ENCODE assay signal across 11 cellular contexts in the genomic region with DNA sequence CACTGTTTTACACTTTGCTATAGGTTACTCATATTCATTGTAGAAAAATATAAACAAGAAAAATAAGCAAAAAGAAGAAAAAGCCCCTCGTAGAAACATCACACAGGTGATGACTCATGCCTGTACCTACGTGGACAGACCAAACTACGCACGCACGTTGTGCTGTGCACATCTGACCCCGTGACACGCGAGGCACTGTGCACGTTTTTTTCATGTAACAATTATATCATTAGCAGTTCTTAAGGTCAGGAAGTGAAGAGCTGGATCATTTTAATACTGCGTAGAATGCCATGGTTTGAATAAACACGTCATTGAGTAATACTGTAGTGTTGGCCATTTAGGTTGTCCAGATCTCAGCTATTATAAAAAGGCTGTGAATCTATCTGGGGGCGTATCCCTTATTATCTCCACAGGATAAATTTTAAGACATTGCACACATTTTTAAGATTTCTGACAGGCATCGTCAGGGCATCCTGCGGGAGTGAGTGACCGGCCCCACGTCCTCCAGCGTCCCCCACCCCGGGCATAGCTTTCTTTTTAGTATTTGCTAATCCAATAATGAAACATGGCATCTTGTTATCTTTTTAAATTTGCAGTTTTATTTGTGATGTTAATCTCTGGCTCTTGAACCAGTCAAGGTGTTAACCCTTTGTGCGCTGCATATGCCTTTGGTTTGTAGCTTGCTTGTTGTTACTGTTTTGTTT. TPM values are rescaled to one million over a fixed set of nuclear protein-coding genes. Genes with fewer than 3 reads are reported as not detected.
DNase-seq lines count a peak whose midpoint lies in the region; ATAC-seq lines count a peak whose summit lies in the region.
"Had no signal": no experiment of that assay in that cellular context is flagged by ENCODE, and none has a peak within 500 bp of the region (broad histone marks: within the 10 kb centered on the region; RNA-seq: fewer than 3 reads in every experiment).

No MANE protein-coding gene starts in this region.

- no peaks in the 10 kb centered on the region for H3K79me1 ChIP-seq in mesenchymal stem cell (replicated peaks; ENCODE audit: low read length, poor library complexity, severe bottlenecking)

- H2BK5ac ChIP-seq in mesenchymal stem cell (ENCODE audit: low read depth, low read length, poor library complexity, severe bottlenecking): no peak overlapping the region

- no peak overlapping the region for H2BK12ac ChIP-seq in mesenchymal stem cell (ENCODE audit: low read length in 2 of 2)

- H3K9me3 Mint-ChIP-seq in activated naive CD4-positive, alpha-beta T cell treated with anti-CD3 and anti-CD28 coated beads, Interleukin-2, amount 50 U/mL, for 24 hours: peaks cover 7% of the 10 kb centered on the region
- peaks cover 6 to 7% of the 10 kb centered on the region in 2 donors for H3K9me3 Mint-ChIP-seq in activated naive CD4-positive, alpha-beta T cell treated with anti-CD3 and anti-CD28 coated beads, Interleukin-2, amount 50 U/mL, for 72 hours
- peaks cover 5 to 24% (median 10%) of the 10 kb centered on the region in 9 donors for H3K9me3 Mint-ChIP-seq in naive thymus-derived CD8-positive, alpha-beta T cell

- H3K27ac ChIP-seq in mesenchymal stem cell (ENCODE audit: low read length, poor library complexity, severe bottlenecking) (no peak overlapping the region), aorta (ENCODE audit: low read depth in 1 of 2, low read length in 2 of 2) (peak overlapping the region; percentile 95 to 100)
- H3K27ac ChIP-seq: colonic mucosa had no signal

- POLR2A ChIA-PET in naive thymus-derived CD8-positive, alpha-beta T cell (lab: Charles Lee): no interaction called here

- no peak overlapping the region for H3K23ac ChIP-seq in mesenchymal stem cell (ENCODE audit: low read length in 2 of 2)

- no peak overlapping the region for H2AFZ ChIP-seq in mesenchymal stem cell (ENCODE audit: low read depth, low read length)

- WGBS in mesenchymal stem cell: 75% methylated on average over 13 of the region's 19 CpGs
- 12 to 19% methylated on average over 19 of the region's 19 CpGs for WGBS in aorta, 2 donors

- H3K4me3 Mint-ChIP-seq in activated naive CD4-positive, alpha-beta T cell treated with anti-CD3 and anti-CD28 coated beads, Interleukin-2, amount 50 U/mL, for 24 hours: no peak overlapping the region
- no peak overlapping the region for H3K4me3 Mint-ChIP-seq in naive thymus-derived CD8-positive, alpha-beta T cell

- H3K27me3 Mint-ChIP-seq in activated naive CD4-positive, alpha-beta T cell treated with anti-CD3 and anti-CD28 coated beads, Interleukin-2, amount 50 U/mL, for 24 hours: peaks cover 2% of the 10 kb centered on the region
- H3K27me3 Mint-ChIP-seq in naive thymus-derived CD8-positive, alpha-beta T cell: peaks cover 3 to 26% (median 15%) of the 10 kb centered on the region in 5 donors

- H2AK5ac ChIP-seq in mesenchymal stem cell (ENCODE audit: low read length, severe bottlenecking): no peak overlapping the region

- H3K27ac Mint-ChIP-seq in activated naive CD4-positive, alpha-beta T cell treated with anti-CD3 and anti-CD28 coated beads, Interleukin-2, amount 50 U/mL, for 24 hours: peak overlapping the region; percentile 74
- no peak overlapping the region for H3K27ac Mint-ChIP-seq in activated naive CD4-positive, alpha-beta T cell treated with anti-CD3 and anti-CD28 coated beads, Interleukin-2, amount 50 U/mL, for 72 hours
- peak overlapping the region in 1 of 10 donors; percentile 41 for H3K27ac Mint-ChIP-seq in naive thymus-derived CD8-positive, alpha-beta T cell

- H2BK15ac ChIP-seq in mesenchymal stem cell (ENCODE audit: low read depth, poor library complexity, severe bottlenecking): no peak overlapping the region

- no peak overlapping the region for H4K8ac ChIP-seq in mesenchymal stem cell (ENCODE audit: low read length)

- no peak overlapping the region for H2BK120ac ChIP-seq in mesenchymal stem cell (ENCODE audit: low read depth, low read length)

- H3K9me3 ChIP-seq in mesenchymal stem cell (ENCODE audit: control insufficient read depth, low read length): peaks cover 17% of the 10 kb centered on the region
- no peaks in the 10 kb centered on the region for H3K9me3 ChIP-seq in aorta (ENCODE audit: control insufficient read depth, low read length)
- H3K9me3 ChIP-seq: colonic mucosa had no signal

- DNase-seq in activated naive CD4-positive, alpha-beta T cell treated with anti-CD3 and anti-CD28 coated beads, Interleukin-2, amount 50 U/mL, for 72 hours (ENCODE audit: low spot score in 2 of 2): no peak
- DNase-seq in brain pericyte (ENCODE audit: low read depth, low spot score): peak; percentile 99
- DNase-seq in mesenchymal stem cell: peak; percentile 90
- DNase-seq in aorta: peak; percentile 48 to 80
- DNase-seq in mucosa of gallbladder (ENCODE audit: low spot score): no peak
- no peak for DNase-seq in foreskin melanocyte
- no peak for DNase-seq in naive thymus-derived CD8-positive, alpha-beta T cell
- DNase-seq: activated naive CD4-positive, alpha-beta T cell; colonic mucosa had no signal

- H3K18ac ChIP-seq in mesenchymal stem cell (ENCODE audit: low read depth in 1 of 2, low read length in 2 of 2): no peak overlapping the region

- H3K14ac ChIP-seq in mesenchymal stem cell (ENCODE audit: low read length in 2 of 2): no peak overlapping the region

- no peaks in the 10 kb centered on the region for H3K36me3 Mint-ChIP-seq in activated naive CD4-positive, alpha-beta T cell treated with anti-CD3 and anti-CD28 coated beads, Interleukin-2, amount 50 U/mL, for 24 hours
- H3K36me3 Mint-ChIP-seq in activated naive CD4-positive, alpha-beta T cell treated with anti-CD3 and anti-CD28 coated beads, Interleukin-2, amount 50 U/mL, for 72 hours: peaks cover 10 to 13% of the 10 kb centered on the region in 2 donors
- peaks cover 0 to 14% (median 2%) of the 10 kb centered on the region in 3 donors for H3K36me3 Mint-ChIP-seq in naive thymus-derived CD8-positive, alpha-beta T cell

- H4K91ac ChIP-seq in mesenchymal stem cell (ENCODE audit: low read length): no peak overlapping the region

- H3K4ac ChIP-seq in mesenchymal stem cell (ENCODE audit: low read depth in 1 of 2, low read length in 2 of 2): no peak overlapping the region

- H3K4me1 ChIP-seq in mesenchymal stem cell (ENCODE audit: control insufficient read depth, insufficient read depth, low read depth, low read length): peaks cover 19% of the 10 kb centered on the region
- peaks cover 0 to 3% of the 10 kb centered on the region in 2 donors for H3K4me1 ChIP-seq in aorta (ENCODE audit: control insufficient read depth in 1 of 2, insufficient read depth in 2 of 2, low read length in 2 of 2)
- H3K4me1 ChIP-seq: colonic mucosa had no signal

- H3K4me2 ChIP-seq in mesenchymal stem cell (ENCODE audit: low read length, poor library complexity, severe bottlenecking): peak overlapping the region; percentile 25

- no peaks in the 10 kb centered on the region for H3K4me1 Mint-ChIP-seq in activated naive CD4-positive, alpha-beta T cell treated with anti-CD3 and anti-CD28 coated beads, Interleukin-2, amount 50 U/mL, for 24 hours
- no peaks in the 10 kb centered on the region for H3K4me1 Mint-ChIP-seq in naive thymus-derived CD8-positive, alpha-beta T cell

- H3K36me3 ChIP-seq in mesenchymal stem cell (ENCODE audit: control insufficient read depth in 1 of 2, insufficient read depth in 2 of 2, low read depth in 1 of 2, low read length in 2 of 2) (peaks cover 0 to 3% of the 10 kb centered on the region in 2 experiments), aorta (ENCODE audit: control insufficient read depth in 1 of 2, insufficient read depth in 2 of 2, low read length in 1 of 2) (no peaks in the 10 kb centered on the region)
- H3K36me3 ChIP-seq: colonic mucosa had no signal

- no peak for ATAC-seq in activated naive CD4-positive, alpha-beta T cell treated with anti-CD3 and anti-CD28 coated beads, Interleukin-2, amount 50 U/mL, for 72 hours
- ATAC-seq in aorta (ENCODE audit: low FRiP score): peak; percentile 57
- ATAC-seq in naive thymus-derived CD8-positive, alpha-beta T cell: no peak

- H3K4me3 ChIP-seq in mesenchymal stem cell (ENCODE audit: insufficient read depth in 1 of 2, low read depth in 1 of 2, low read length in 2 of 2) (no peak overlapping the region), aorta (ENCODE audit: low read length in 2 of 2) (no peak overlapping the region)
- H3K4me3 ChIP-seq: colonic mucosa, lung had no signal

- H3K27me3 ChIP-seq in mesenchymal stem cell (ENCODE audit: control insufficient read depth in 1 of 2, insufficient read depth in 1 of 2, low read length in 2 of 2) (peaks cover 0 to 59% of the 10 kb centered on the region in 2 experiments), aorta (ENCODE audit: control insufficient read depth in 1 of 2, insufficient read depth in 2 of 2, low read length in 1 of 2) (no peaks in the 10 kb centered on the region)
- H3K27me3 ChIP-seq: colonic mucosa had no signal

- H3K9ac ChIP-seq in mesenchymal stem cell (ENCODE audit: low read length): no peak overlapping the region

- intact Hi-C loops in aorta (cut with DNase I): loop anchor here in 1 of 2 donors (10.0 kb wide), 1 partner anchor 96 kb away; no protein-coding TSS in a partner anchor

RNA-seq across cellular contexts. Expression of gene ADARB1, which starts 23.4 kb away (rescaled TPM):
- 10 to 100 TPM; 24.4 to 37.4 TPM for total RNA-seq in activated naive CD4-positive, alpha-beta T cell treated with anti-CD3 and anti-CD28 coated beads, Interleukin-2, amount 50 U/mL, for 72 hours
- 4.7 TPM for polyA plus RNA-seq in mesenchymal stem cell (2013, experiment 1 of 2)
- 5.0 TPM for polyA plus RNA-seq in mesenchymal stem cell (2013, experiment 2 of 2)
- total RNA-seq in aorta: 100 to 1,000 TPM in 1 of 2 donors, 10 to 100 TPM in 1; 87.9 to 224 TPM
- polyA plus RNA-seq in aorta: 10 to 100 TPM; 54.7 to 93.3 TPM
- 32.5 TPM for total RNA-seq in mucosa of gallbladder
- total RNA-seq in naive thymus-derived CD8-positive, alpha-beta T cell: 10 to 100 TPM; 34.3 to 36.9 TPM
- polyA plus RNA-seq in naive thymus-derived CD8-positive, alpha-beta T cell: 1 to 10 TPM; 2.9 to 7.7 (median 5.2) TPM

Comparison
In these comparisons a context has a peak if more than half of its experiments do, and no peak if none do; other contexts are left out.
1. DNase-seq: peak in brain pericyte (single experiment), mesenchymal stem cell (single experiment) and aorta (2 of 2); none in activated naive CD4-positive, alpha-beta T cell treated with anti-CD3 and anti-CD28 coated beads, Interleukin-2, amount 50 U/mL, for 72 hours (0 of 2), mucosa of gallbladder (single experiment), foreskin melanocyte (single experiment) and naive thymus-derived CD8-positive, alpha-beta T cell (0 of 10).